In genomic region chr19:8648240-8648639, GRCh38 we compare ENCODE assay signal across 22 cellular contexts. TPM values are rescaled to one million over a fixed set of nuclear protein-coding genes. Genes with fewer than 3 reads are reported as not detected.
DNase-seq lines count a peak whose midpoint lies in the region; ATAC-seq and TF ChIP-seq lines count a peak whose summit lies in the region.
"Had no signal": no experiment of that assay in that cellular context is flagged by ENCODE, and none has a peak within 500 bp of the region (broad histone marks: within the 10 kb centered on the region; RNA-seq: fewer than 3 reads in every experiment).

No MANE protein-coding gene starts in this region.

- H3K27ac ChIP-seq in upper lobe of right lung = no peak overlapping the region
- H3K27ac ChIP-seq: 22Rv1, PC-9, SJSA1 had no signal

- ATAC-seq in upper lobe of right lung = peak; percentile 73
- ATAC-seq: HepG2 had no signal

- peak; percentile 79 for DNase-seq in SIG-M5 treated with dmso at 0.1 percent for 504 hours (lab: John Stamatoyannopoulos, UW; ENCODE audit: unreplicated experiment)
- no peak for DNase-seq in SIG-M5 (lab: John Stamatoyannopoulos, UW)
- DNase-seq in NOMO-1 treated with DMSO at 0.1 percent for 48 hours (lab: John Stamatoyannopoulos, UW; ENCODE audit: unreplicated experiment) = peak; percentile 83
- DNase-seq in adipocyte (ENCODE audit: low read depth) = peak; percentile 25
- DNase-seq in upper lobe of right lung = no peak
- DNase-seq in type B pancreatic cell (ENCODE audit: extremely low spot score, unreplicated experiment) = no peak
- DNase-seq in GM10248 (ENCODE audit: extremely low spot score) = no peak
- no peak for DNase-seq in germinal center (ENCODE audit: low spot score)
- DNase-seq: CD4-positive, alpha-beta memory T cell; EL; KBM-7; NCI-H1092; NCI-H2081 treated with DMSO at 0.1 percent for 48 hours; NCI-H748 treated with DMSO at 0.1 percent for 48 hours; NK-92 treated with Interleukin-12 subunit alpha and Interleukin-12 subunit beta, amount 100 ng/mL, for 24 hours; PC-9 had no signal

- no peaks in the 10 kb centered on the region for H3K36me3 ChIP-seq in adipocyte (ENCODE audit: control insufficient read depth, insufficient read depth, low read length, severe bottlenecking)
- H3K36me3 ChIP-seq in upper lobe of right lung = no peaks in the 10 kb centered on the region
- H3K36me3 ChIP-seq: SJSA1 had no signal

- no peak for TF ChIP-seq CTCF in upper lobe of right lung (IDR thresholded peaks at IDR 0.05)
- no peak for TF ChIP-seq CTCF in type B pancreatic cell (conservative IDR thresholded peaks at IDR 0.05)
- no peak for TF ChIP-seq CTCF in GM10248 (IDR thresholded peaks at IDR 0.05; ENCODE audit: control extremely low read depth, extremely low read depth, low read depth, missing control alignments)

- H3K4me3 Mint-ChIP-seq in type B pancreatic cell = no peak overlapping the region
- H3K4me3 Mint-ChIP-seq: B cell; CD4-positive, alpha-beta memory T cell had no signal

- no peaks in the 10 kb centered on the region for H3K9me3 Mint-ChIP-seq in type B pancreatic cell

- H3K4me1 ChIP-seq in adipocyte (ENCODE audit: control insufficient read depth, insufficient read depth, low read length) (peaks cover 6% of the 10 kb centered on the region), upper lobe of right lung (peaks cover 9% of the 10 kb centered on the region)

- H3K4me1 Mint-ChIP-seq in type B pancreatic cell (ENCODE audit: unreplicated experiment) = no peaks in the 10 kb centered on the region
- H3K4me1 Mint-ChIP-seq: B cell had no signal

- CTCF ChIA-PET in GM10248 (lab: Yijun Ruan, JAX) = no interaction called here

- no peaks in the 10 kb centered on the region for H3K36me3 Mint-ChIP-seq in type B pancreatic cell
- H3K36me3 Mint-ChIP-seq: CD4-positive, alpha-beta memory T cell had no signal

- POLR2A ChIA-PET in GM10248 (lab: Yijun Ruan, JAX) = no interaction called here

- H3K27ac Mint-ChIP-seq in type B pancreatic cell = no peak overlapping the region
- H3K27ac Mint-ChIP-seq: B cell; CD4-positive, alpha-beta memory T cell had no signal

- peaks cover 8% of the 10 kb centered on the region for H3K27me3 Mint-ChIP-seq in type B pancreatic cell

- no peaks in the 10 kb centered on the region for H3K9me3 ChIP-seq in adipocyte (ENCODE audit: control insufficient read depth, low read length)
- no peaks in the 10 kb centered on the region for H3K9me3 ChIP-seq in upper lobe of right lung
- H3K9me3 ChIP-seq: SJSA1 had no signal

- H3K9ac ChIP-seq in adipocyte (ENCODE audit: low read length) = no peak overlapping the region

- intact Hi-C loops in upper lobe of right lung (cut with DNase I) = no loop called here

- H3K27me3 ChIP-seq in adipocyte (replicated peaks; ENCODE audit: control insufficient read depth, insufficient read depth, low read length) (peaks cover 26% of the 10 kb centered on the region), upper lobe of right lung (peaks cover 6% of the 10 kb centered on the region)
- H3K27me3 ChIP-seq: SJSA1 had no signal

- H3K4me3 ChIP-seq in adipocyte (ENCODE audit: low read length) (no peak overlapping the region), upper lobe of right lung (no peak overlapping the region)
- H3K4me3 ChIP-seq: PC-9, SJSA1 had no signal

RNA-seq across cellular contexts. Expression of gene NFILZ, which starts 17.8 kb away (rescaled TPM):
- total RNA-seq in upper lobe of right lung (not detected), type B pancreatic cell (ENCODE audit: low replicate concordance) (not detected in 2 replicates)
- total RNA-seq: B cell; CD4-positive, alpha-beta memory T cell; H1; HepG2; NCI-H460; PC-9; SJSA1 had no signal

RNA-seq across cellular contexts. Expression of gene ADAMTS10, which starts 37.7 kb away (rescaled TPM):
- total RNA-seq in upper lobe of right lung (29.4 TPM), type B pancreatic cell (ENCODE audit: low replicate concordance) (6.4 and 59.2 TPM in 2 replicates)
- total RNA-seq: PC-9 had no signal

RNA-seq across cellular contexts. Expression of gene ACTL9, which starts 50.4 kb away (rescaled TPM):
- not detected for total RNA-seq in upper lobe of right lung
- not detected in 2 replicates for total RNA-seq in type B pancreatic cell (ENCODE audit: low replicate concordance)
- total RNA-seq: B cell; CD4-positive, alpha-beta memory T cell; H1; HepG2; NCI-H460; PC-9; SJSA1 had no signal

Comparison
In these comparisons a context has a peak if more than half of its experiments do, and no peak if none do; other contexts are left out.
1. DNase-seq: peak in SIG-M5 treated with dmso at 0.1 percent for 504 hours (single experiment), NOMO-1 treated with DMSO at 0.1 percent for 48 hours (single experiment) and adipocyte (single experiment); none in SIG-M5 (single experiment), upper lobe of right lung (single experiment), type B pancreatic cell (single experiment), GM10248 (single experiment) and germinal center (single experiment).